8 cellular contexts compared by ENCODE assay signal in genomic region chr9:107435415-107435814, GRCh38.
"Had no signal": no experiment of that assay in that cellular context is flagged by ENCODE, and none has a peak within 500 bp of the region (broad histone marks: within the 10 kb centered on the region; RNA-seq: fewer than 3 reads in every experiment).

No MANE protein-coding gene starts in this region.

- DNase-seq: H7, HFFc6, Kasumi-1, KG1 had no signal

- H3K9me3 ChIP-seq: HAP-1 had no signal

- ATAC-seq: GM23338, HCT116 had no signal

- H3K27ac ChIP-seq: HL-60 had no signal

- H3K4me3 ChIP-seq: GM23338, HAP-1 had no signal

- H3K36me3 ChIP-seq: HAP-1 had no signal

- H3K4me2 ChIP-seq: GM23338 had no signal
